ENCODE assay signal across 8 cellular contexts in the genomic region with DNA sequence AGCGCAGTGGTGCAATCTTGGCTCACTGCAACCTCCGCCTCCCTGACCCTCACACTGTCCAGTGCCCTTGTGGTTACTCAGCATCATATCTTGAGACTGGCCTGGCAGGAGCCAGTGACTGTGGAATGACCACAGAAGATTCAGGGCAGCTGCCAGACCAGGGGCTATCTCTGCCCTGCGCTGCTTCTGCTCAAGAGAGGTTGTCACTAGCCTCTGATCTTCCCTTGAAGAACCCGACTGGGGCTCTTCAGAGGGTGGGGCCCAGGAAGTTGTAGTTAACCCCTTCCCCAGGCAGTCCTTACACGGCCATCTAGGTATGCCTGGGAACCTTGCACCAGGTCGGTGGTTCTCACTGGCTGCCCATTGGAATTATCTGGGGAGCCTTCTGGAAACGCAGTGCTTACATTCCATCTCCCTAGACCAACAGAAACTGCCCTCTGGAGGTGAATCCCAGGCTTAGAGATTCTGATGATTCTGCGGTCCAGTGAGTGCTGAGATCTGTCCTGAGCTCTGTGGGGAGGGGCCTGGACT. TPM values are rescaled to one million over a fixed set of nuclear protein-coding genes. Genes with fewer than 3 reads are reported as not detected.
A peak's percentile ranks its signal among the peaks of the same experiment; 100 is the strongest.
DNase-seq lines count a peak whose midpoint lies in the region.

No MANE protein-coding gene starts in this region.

- no peak overlapping the region for H3K4me3 ChIP-seq in skeletal muscle tissue (ENCODE audit: low read length in 3 of 3)
- H3K4me3 ChIP-seq in HAP-1, result no peak overlapping the region

- H3K27me3 ChIP-seq in skeletal muscle tissue (ENCODE audit: control insufficient read depth in 3 of 3, insufficient read depth in 3 of 3, low read length in 3 of 3), result no peaks in the 10 kb centered on the region
- H3K27me3 ChIP-seq in HAP-1 (ENCODE audit: low read depth), result no peaks in the 10 kb centered on the region

- in situ Hi-C loops in HAP-1 (cut with MboI; ENCODE audit: low sequenced_read_pairs), result no loop called here

- peak overlapping the region in 1 of 3 donors; percentile 25 for H3K9ac ChIP-seq in skeletal muscle tissue (ENCODE audit: low read depth in 1 of 3, low read length in 3 of 3)

- peak; percentile 3 for DNase-seq in HCEC 1CT
- DNase-seq in left kidney (ENCODE audit: low read depth, low spot score), result peak; percentile 70
- no peak for DNase-seq in HAP-1 (ENCODE audit: low spot score in 2 of 2)
- no peak for DNase-seq in stimulated activated naive CD4-positive, alpha-beta T cell (lab: John Stamatoyannopoulos, UW)
- no peak for DNase-seq in RPMI8226
- no peak for DNase-seq in DMS53 treated with DMSO at 0.1 percent for 48 hours (lab: John Stamatoyannopoulos, UW; ENCODE audit: unreplicated experiment)

- H3K36me3 ChIP-seq in skeletal muscle tissue (ENCODE audit: control insufficient read depth in 3 of 3, insufficient read depth in 3 of 3, low read length in 3 of 3) (peaks cover 27 to 45% (median 38%) of the 10 kb centered on the region in 3 donors), HAP-1 (replicated peaks) (peaks cover 44% of the 10 kb centered on the region)

- H3K27ac ChIP-seq in cingulate gyrus (ENCODE audit: low read depth, low read length) (peak overlapping the region; percentile 51), skeletal muscle tissue (ENCODE audit: low read depth, low read length) (peak overlapping the region; percentile 23)

- H3K4me1 ChIP-seq in skeletal muscle tissue (ENCODE audit: control insufficient read depth in 3 of 3, insufficient read depth in 3 of 3, low read length in 3 of 3) (peaks cover 22 to 27% (median 24%) of the 10 kb centered on the region in 3 donors), HAP-1 (no peaks in the 10 kb centered on the region)

- H3K9me3 ChIP-seq in skeletal muscle tissue (ENCODE audit: control insufficient read depth in 3 of 3, low read length in 3 of 3) (no peaks in the 10 kb centered on the region), HAP-1 (no peaks in the 10 kb centered on the region)

RNA-seq across cellular contexts. Expression of gene PLEKHG3, which starts 41.4 kb away (rescaled TPM):
- 16.7 TPM for total RNA-seq in skeletal muscle tissue

Comparison
In these comparisons a context has a peak if more than half of its experiments do, and no peak if none do; other contexts are left out.
1. DNase-seq: peak in HCEC 1CT (single experiment) and left kidney (single experiment); none in HAP-1 (0 of 2), stimulated activated naive CD4-positive, alpha-beta T cell (0 of 6), RPMI8226 (single experiment) and DMS53 treated with DMSO at 0.1 percent for 48 hours (single experiment).